In the genomic region with DNA sequence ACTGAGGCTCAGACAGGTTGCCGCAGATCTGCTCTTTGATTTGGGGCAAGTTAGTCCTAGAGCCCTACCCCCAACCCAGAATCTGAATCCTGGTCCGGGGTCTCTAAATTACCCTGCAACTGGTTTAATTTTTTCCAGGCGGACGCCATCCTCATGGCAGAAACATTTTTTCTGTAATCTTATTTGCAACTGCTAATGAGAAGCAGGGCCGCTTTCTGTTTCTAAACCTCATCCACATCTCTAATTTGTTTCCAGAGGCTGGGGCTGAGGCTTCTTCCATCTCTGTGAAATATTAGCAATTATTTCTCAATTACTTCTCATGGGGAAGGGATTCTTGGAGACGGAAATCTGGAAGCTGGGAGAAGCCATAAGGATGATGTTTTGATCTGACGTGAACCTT, we compare ENCODE assay signal across 1 cellular context.
TF ChIP-seq lines count a peak whose summit lies in the region.

No MANE protein-coding gene starts in this region.

TF ChIP-seq in SK-N-SH, 30 proteins besides CTCF, POLR2A, EP300 and RAD21 (continued from another document):
- no peak for TF ChIP-seq REST (IDR thresholded peaks at IDR 0.05; ENCODE audit: low read depth, low read length)
- no peak for TF ChIP-seq FOSL2 (IDR thresholded peaks at IDR 0.05; ENCODE audit: borderline replicate concordance, low read depth)
- peak; percentile 23; the same call in 1 of the 2 replicates for TF ChIP-seq GATA2 (CRISPR knock-in tag; IDR thresholded peaks at IDR 0.05)
- TF ChIP-seq EZH2phosphoT487 (IDR thresholded peaks at IDR 0.05; ENCODE audit: borderline replicate concordance, low read depth): no peak
- TF ChIP-seq MEF2A (IDR thresholded peaks at IDR 0.05; ENCODE audit: borderline replicate concordance, low read depth): no peak
- TF ChIP-seq TCF12 (IDR thresholded peaks at IDR 0.05): no peak
- TF ChIP-seq JUND (IDR thresholded peaks at IDR 0.05): no peak
- TF ChIP-seq SIN3A (IDR thresholded peaks at IDR 0.05; ENCODE audit: borderline replicate concordance, low read depth, low read length): no peak
- no peak for TF ChIP-seq FOXM1 (IDR thresholded peaks at IDR 0.05; ENCODE audit: low read depth)
- TF ChIP-seq GABPA (IDR thresholded peaks at IDR 0.05; ENCODE audit: low read depth): no peak
- no peak for TF ChIP-seq YY1 (IDR thresholded peaks at IDR 0.05; ENCODE audit: low read depth)
- TF ChIP-seq RCOR1 (IDR thresholded peaks at IDR 0.05; ENCODE audit: low read length): peak; percentile 84; the same call in 1 of the 2 replicates
- TF ChIP-seq CHD2 (IDR thresholded peaks at IDR 0.05; ENCODE audit: low read length, partially characterized antibody): peak; percentile 81
- TF ChIP-seq FOXJ3 (CRISPR knock-in tag; IDR thresholded peaks at IDR 0.05): peak; percentile 75; the same call in 1 of the 2 replicates
- TF ChIP-seq ZBTB33 (IDR thresholded peaks at IDR 0.05; ENCODE audit: borderline replicate concordance, low read depth): no peak
- TF ChIP-seq TAF1 (IDR thresholded peaks at IDR 0.05; ENCODE audit: borderline replicate concordance, low read depth, low read length): no peak
- TF ChIP-seq USF2 (IDR thresholded peaks at IDR 0.05; ENCODE audit: borderline replicate concordance, low read depth, low read length): no peak
- TF ChIP-seq SMC3 (IDR thresholded peaks at IDR 0.05; ENCODE audit: low read depth, low read length): no peak
- TF ChIP-seq, protein P1, sequence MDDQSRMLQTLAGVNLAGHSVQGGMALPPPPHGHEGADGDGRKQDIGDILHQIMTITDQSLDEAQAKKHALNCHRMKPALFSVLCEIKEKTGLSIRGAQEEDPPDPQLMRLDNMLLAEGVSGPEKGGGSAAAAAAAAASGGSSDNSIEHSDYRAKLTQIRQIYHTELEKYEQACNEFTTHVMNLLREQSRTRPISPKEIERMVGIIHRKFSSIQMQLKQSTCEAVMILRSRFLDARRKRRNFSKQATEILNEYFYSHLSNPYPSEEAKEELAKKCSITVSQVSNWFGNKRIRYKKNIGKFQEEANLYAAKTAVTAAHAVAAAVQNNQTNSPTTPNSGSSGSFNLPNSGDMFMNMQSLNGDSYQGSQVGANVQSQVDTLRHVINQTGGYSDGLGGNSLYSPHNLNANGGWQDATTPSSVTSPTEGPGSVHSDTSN (IDR thresholded peaks at IDR 0.05): no peak
- TF ChIP-seq IRF3 (IDR thresholded peaks at IDR 0.05; ENCODE audit: low read depth, low read length): no peak
